In genomic region chr10:34721201-34721840, GRCh38 we compare ENCODE assay signal across 14 cellular contexts.
DNase-seq lines count a peak whose midpoint lies in the region; ATAC-seq and TF ChIP-seq lines count a peak whose summit lies in the region.
"Had no signal": no experiment of that assay in that cellular context is flagged by ENCODE, and none has a peak within 500 bp of the region (broad histone marks: within the 10 kb centered on the region; RNA-seq: fewer than 3 reads in every experiment).

No MANE protein-coding gene starts in this region.

- BruUV-seq in HCT116 (replicated peaks; lab: Mats Ljungman, UMichigan): no TSS peak

- no peaks in the 10 kb centered on the region for H3K27me3 ChIP-seq in HCT116 (ENCODE audit: insufficient read depth, low read length)
- H3K27me3 ChIP-seq in heart right ventricle: peaks cover 0 to 3% (median 0%) of the 10 kb centered on the region in 7 donors
- H3K27me3 ChIP-seq in CD8-positive, alpha-beta T cell (ENCODE audit: insufficient read depth, low read length): no peaks in the 10 kb centered on the region
- H3K27me3 ChIP-seq: stomach had no signal

- TF ChIP-seq RAD21 in HCT116 (IDR thresholded peaks at IDR 0.05; ENCODE audit: low read depth): no peak

- H3K36me3 ChIP-seq in HCT116 (ENCODE audit: control insufficient read depth in 1 of 2, insufficient read depth in 2 of 2, low read length in 2 of 2): no peaks in the 10 kb centered on the region
- H3K36me3 ChIP-seq in heart right ventricle: no peaks in the 10 kb centered on the region
- H3K36me3 ChIP-seq in CD8-positive, alpha-beta T cell (ENCODE audit: insufficient read depth, low read length): no peaks in the 10 kb centered on the region
- H3K36me3 ChIP-seq: heart left ventricle, stomach had no signal

- H2AFZ ChIP-seq in HCT116 (ENCODE audit: low read depth, low read length, poor library complexity, severe bottlenecking): no peak overlapping the region

- H3K27me3 Mint-ChIP-seq in type B pancreatic cell (no peaks in the 10 kb centered on the region), T-helper 17 cell (peaks cover 23% of the 10 kb centered on the region)
- no peaks in the 10 kb centered on the region for H3K27me3 Mint-ChIP-seq in activated T-cell treated with anti-CD3 and anti-CD28 coated beads, Interleukin-2, amount 50 U/mL, for 24 hours
- H3K27me3 Mint-ChIP-seq in CD8-positive, alpha-beta T cell (ENCODE audit: low read depth): no peaks in the 10 kb centered on the region

- TF ChIP-seq CTCF in HCT116 (IDR thresholded peaks at IDR 0.05 in 2 of 3, conservative IDR thresholded peaks at IDR 0.05 in 1 of 3; ENCODE audit: borderline replicate concordance in 1 of 3, insufficient read depth in 1 of 3, low read depth in 2 of 3, low read length in 2 of 3) (no peak), fibroblast of the aortic adventitia (IDR thresholded peaks at IDR 0.05; ENCODE audit: insufficient read depth, low read length) (no peak), type B pancreatic cell (conservative IDR thresholded peaks at IDR 0.05) (no peak), heart right ventricle (IDR thresholded peaks at IDR 0.05) (no peak)
- no peak for TF ChIP-seq CTCF in CD8-positive, alpha-beta T cell (IDR thresholded peaks at IDR 0.05)

- ATAC-seq in HCT116 (peak; percentile 88), T-helper 17 cell (no peak), heart right ventricle (no peak)
- ATAC-seq in CD8-positive, alpha-beta T cell: no peak
- ATAC-seq: activated CD8-positive, alpha-beta T cell treated with anti-CD3 and anti-CD28 coated beads, Interleukin-2, amount 10 ng/mL, durations not matched to agents 7 days and 5 days; heart left ventricle; Right ventricle myocardium inferior had no signal

- H3K9me3 Mint-ChIP-seq in type B pancreatic cell: no peaks in the 10 kb centered on the region
- H3K9me3 Mint-ChIP-seq in activated T-cell treated with anti-CD3 and anti-CD28 coated beads, Interleukin-2, amount 50 U/mL, for 24 hours: no peaks in the 10 kb centered on the region
- no peaks in the 10 kb centered on the region for H3K9me3 Mint-ChIP-seq in CD8-positive, alpha-beta T cell

- no peaks in the 10 kb centered on the region for H3K9me2 ChIP-seq in HCT116 (ENCODE audit: insufficient read depth)

- DNase-seq in HCT116 (ENCODE audit: low read depth, low spot score): no peak
- peak; percentile 78 for DNase-seq in SW480 (ENCODE audit: low spot score)
- peak; percentile 54 for DNase-seq in fibroblast of the aortic adventitia (ENCODE audit: low read depth)
- no peak for DNase-seq in type B pancreatic cell (ENCODE audit: extremely low spot score, unreplicated experiment)
- DNase-seq in T-helper 17 cell: no peak
- DNase-seq in activated T-cell treated with anti-CD3 and anti-CD28 coated beads, Interleukin-2, amount 50 U/mL, for 24 hours: no peak
- DNase-seq in heart right ventricle: no peak
- no peak for DNase-seq in CD8-positive, alpha-beta T cell
- DNase-seq: activated CD8-positive, alpha-beta T cell treated with anti-CD3 and anti-CD28 coated beads, Interleukin-2, amount 10 ng/mL, durations not matched to agents 7 days and 5 days; amygdala; heart left ventricle; NCI-H2081 treated with DMSO at 0.1 percent for 48 hours; stomach had no signal

- 81% methylated on average over 5 of the region's 5 CpGs for WGBS in heart right ventricle, 2 donors

- no peak for TF ChIP-seq POLR2A in HCT116 (IDR thresholded peaks at IDR 0.05; ENCODE audit: borderline replicate concordance, extremely low read depth, insufficient read depth, insufficient read length)

- RAD21 ChIA-PET in HCT116 (lab: Charles Lee; ENCODE audit: low non-redundant PET in 1 of 2, low total read pairs in 2 of 2, uncharacterized antibody in 2 of 2, unreplicated experiment in 2 of 2): no interaction called here

- H3K9me3 ChIP-seq in HCT116 (ENCODE audit: control insufficient read depth in 1 of 2, insufficient read depth in 1 of 2, low read depth in 1 of 2, low read length in 2 of 2): no peaks in the 10 kb centered on the region
- no peaks in the 10 kb centered on the region for H3K9me3 ChIP-seq in T-helper 17 cell (ENCODE audit: control insufficient read depth, low read length, poor library complexity, severe bottlenecking)
- H3K9me3 ChIP-seq in heart right ventricle: no peaks in the 10 kb centered on the region
- no peaks in the 10 kb centered on the region for H3K9me3 ChIP-seq in CD8-positive, alpha-beta T cell (ENCODE audit: low read length)
- H3K9me3 ChIP-seq: heart left ventricle, stomach had no signal

- peaks cover 37 to 46% of the 10 kb centered on the region in 2 experiments for H3K4me1 ChIP-seq in HCT116 (ENCODE audit: control insufficient read depth in 1 of 2, insufficient read depth in 2 of 2, low read length in 2 of 2)
- peaks cover 3 to 62% (median 29%) of the 10 kb centered on the region in 9 donors for H3K4me1 ChIP-seq in heart right ventricle
- no peaks in the 10 kb centered on the region for H3K4me1 ChIP-seq in CD8-positive, alpha-beta T cell (ENCODE audit: insufficient read depth, low read length)

- H3K79me2 ChIP-seq in HCT116 (ENCODE audit: insufficient read depth, low read length): peaks cover 45% of the 10 kb centered on the region

- H3K4me3 Mint-ChIP-seq in type B pancreatic cell (no peak overlapping the region), T-helper 17 cell (no peak overlapping the region)
- H3K4me3 Mint-ChIP-seq in activated T-cell treated with anti-CD3 and anti-CD28 coated beads, Interleukin-2, amount 50 U/mL, for 24 hours: no peak overlapping the region
- no peak overlapping the region for H3K4me3 Mint-ChIP-seq in CD8-positive, alpha-beta T cell
- H3K4me3 Mint-ChIP-seq: activated CD8-positive, alpha-beta T cell treated with anti-CD3 and anti-CD28 coated beads, Interleukin-2, amount 10 ng/mL, durations not matched to agents 7 days and 5 days had no signal

- peak overlapping the region; percentile 28; the same call in 1 of the 2 replicates for H3K9ac ChIP-seq in HCT116 (ENCODE audit: low read length)

- H3K36me3 Mint-ChIP-seq in type B pancreatic cell (no peaks in the 10 kb centered on the region), T-helper 17 cell (ENCODE audit: low read depth) (no peaks in the 10 kb centered on the region)
- no peaks in the 10 kb centered on the region for H3K36me3 Mint-ChIP-seq in activated T-cell treated with anti-CD3 and anti-CD28 coated beads, Interleukin-2, amount 50 U/mL, for 24 hours (ENCODE audit: low read depth)
- no peaks in the 10 kb centered on the region for H3K36me3 Mint-ChIP-seq in CD8-positive, alpha-beta T cell

- H3K27ac ChIP-seq in HCT116 (ENCODE audit: low read depth, low read length) (peak overlapping the region; percentile 22; the same call in 1 of the 2 replicates), heart right ventricle (peak overlapping the region in 1 of 10 donors; percentile 19)
- no peak overlapping the region for H3K27ac ChIP-seq in CD8-positive, alpha-beta T cell (ENCODE audit: low read depth, low read length)
- H3K27ac ChIP-seq: heart left ventricle, stomach had no signal

- H4K20me1 ChIP-seq in HCT116 (ENCODE audit: insufficient read depth): peaks cover 8% of the 10 kb centered on the region; the same call in 1 of the 2 replicates

- POLR2A ChIA-PET in HCT116 (lab: Charles Lee): interaction anchor here (0.5 kb wide), 1 partner anchor 37 kb away, joined by 3 read pairs; no protein-coding TSS in a partner anchor
- POLR2A ChIA-PET in CD8-positive, alpha-beta T cell (lab: Charles Lee): no interaction called here

- H3K4me1 Mint-ChIP-seq in type B pancreatic cell (ENCODE audit: unreplicated experiment): peaks cover 42% of the 10 kb centered on the region
- no peaks in the 10 kb centered on the region for H3K4me1 Mint-ChIP-seq in T-helper 17 cell
- H3K4me1 Mint-ChIP-seq in activated T-cell treated with anti-CD3 and anti-CD28 coated beads, Interleukin-2, amount 50 U/mL, for 24 hours (ENCODE audit: low read depth): no peaks in the 10 kb centered on the region
- no peaks in the 10 kb centered on the region for H3K4me1 Mint-ChIP-seq in CD8-positive, alpha-beta T cell (ENCODE audit: low read depth)

- peak overlapping the region; percentile 65 for H3K4me2 ChIP-seq in HCT116 (ENCODE audit: low read length)

- peak overlapping the region; percentile 73 for H3K27ac Mint-ChIP-seq in type B pancreatic cell
- no peak overlapping the region for H3K27ac Mint-ChIP-seq in T-helper 17 cell
- no peak overlapping the region for H3K27ac Mint-ChIP-seq in activated T-cell treated with anti-CD3 and anti-CD28 coated beads, Interleukin-2, amount 50 U/mL, for 24 hours
- H3K27ac Mint-ChIP-seq in CD8-positive, alpha-beta T cell: no peak overlapping the region
- H3K27ac Mint-ChIP-seq: activated CD8-positive, alpha-beta T cell treated with anti-CD3 and anti-CD28 coated beads, Interleukin-2, amount 10 ng/mL, durations not matched to agents 7 days and 5 days had no signal

- CTCF ChIA-PET in HCT116 (lab: Charles Lee): interaction anchor here (1.2 kb wide), 2 partner anchors 10 to 12 kb away, joined by 3 to 7 read pairs; no protein-coding TSS in a partner anchor
- CTCF ChIA-PET in CD8-positive, alpha-beta T cell (lab: Charles Lee): interaction anchor here (0.9 kb wide), 1 partner anchor 31 kb away, joined by 3 read pairs; no protein-coding TSS in a partner anchor

- intact Hi-C loops in HCT116 (cut with micrococcal nuclease): loop anchor here (5.0 kb wide), 1 partner anchor 106 kb away; no protein-coding TSS in a partner anchor
- intact Hi-C loops in heart right ventricle (cut with DNase I): loop anchor here in 8 of 10 donors (5.0 to 10.0 kb wide), 8 partner anchors 57 to 303 kb away; partner anchors contain the start of gene PARD3 (in 3 of the 8)
- intact Hi-C loops in CD8-positive, alpha-beta T cell (cut with DNase I, micrococcal nuclease): no loop called here

- H3K4me3 ChIP-seq in HCT116 (replicated peaks in 1 of 2; ENCODE audit: low read depth in 1 of 2, low read length in 2 of 2) (no peak overlapping the region), fibroblast of the aortic adventitia (ENCODE audit: low read depth, low read length) (no peak overlapping the region), heart right ventricle (no peak overlapping the region)
- H3K4me3 ChIP-seq in CD8-positive, alpha-beta T cell (ENCODE audit: low read depth, low read length): no peak overlapping the region
- H3K4me3 ChIP-seq: heart left ventricle, stomach had no signal

TF ChIP-seq in HCT116, 20 proteins besides CTCF, POLR2A, EP300 and RAD21 (continues in another document):
- TF ChIP-seq ELF1 (IDR thresholded peaks at IDR 0.05; ENCODE audit: borderline replicate concordance, low read depth): no peak
- TF ChIP-seq EGR1 (IDR thresholded peaks at IDR 0.05; ENCODE audit: low read depth): no peak
- TF ChIP-seq EZH2phosphoT487 (IDR thresholded peaks at IDR 0.05; ENCODE audit: borderline replicate concordance): no peak

Comparison
In these comparisons a context has a peak if more than half of its experiments do, and no peak if none do; other contexts are left out.
1. DNase-seq: peak in SW480 (single experiment) and fibroblast of the aortic adventitia (single experiment); none in HCT116 (single experiment), type B pancreatic cell (single experiment), T-helper 17 cell (0 of 3), activated T-cell treated with anti-CD3 and anti-CD28 coated beads, Interleukin-2, amount 50 U/mL, for 24 hours (single experiment), heart right ventricle (0 of 2) and CD8-positive, alpha-beta T cell (0 of 7).
2. intact Hi-C loops: an anchor here in HCT116 (5.0 kb wide) and heart right ventricle (5.0 to 10.0 kb wide); none called in CD8-positive, alpha-beta T cell.